20 cellular contexts compared by ENCODE assay signal in the genomic region with DNA sequence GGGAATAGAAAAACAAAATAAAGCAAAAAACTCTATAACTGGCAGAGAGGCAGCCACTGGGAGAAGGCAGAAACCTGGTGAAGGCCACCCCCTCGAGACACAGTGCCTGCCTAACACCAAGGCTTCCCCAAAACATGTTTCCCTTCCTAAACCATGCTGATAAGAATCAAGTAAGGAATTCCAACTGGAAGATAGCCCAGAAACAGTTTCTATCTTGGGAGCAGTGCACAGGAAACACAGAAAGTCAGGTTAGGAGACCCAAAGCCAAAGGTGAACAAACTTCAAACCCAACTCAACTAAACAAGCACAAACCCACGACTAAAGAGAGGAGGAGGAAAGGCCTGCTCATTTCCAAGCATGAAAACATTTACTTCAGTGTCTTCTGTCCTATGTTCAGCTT.
"Had no signal": no experiment of that assay in that cellular context is flagged by ENCODE, and none has a peak within 500 bp of the region (broad histone marks: within the 10 kb centered on the region; RNA-seq: fewer than 3 reads in every experiment).

No MANE protein-coding gene starts in this region.

- H3K27ac ChIP-seq: psoas muscle, right lobe of liver, transverse colon had no signal

- H3K36me3 ChIP-seq: right lobe of liver, transverse colon had no signal

- H3K4me3 Mint-ChIP-seq: activated CD8-positive, alpha-beta T cell treated with anti-CD3 and anti-CD28 coated beads for 36 hours; activated naive CD4-positive, alpha-beta T cell treated with anti-CD3 and anti-CD28 coated beads, Interleukin-2, amount 50 U/mL, for 24 hours; nephron progenitor cell; T-helper 17 cell; WTC11 had no signal

- DNase-seq: activated CD4-positive, alpha-beta T cell treated with anti-CD3 and anti-CD28 coated beads for 48 hours; activated CD8-positive, alpha-beta memory T cell treated with anti-CD3 and anti-CD28 coated beads, Interleukin-2, amount 50 U/mL, for 4 hours; activated CD8-positive, alpha-beta T cell treated with anti-CD3 and anti-CD28 coated beads for 36 hours; activated effector memory CD4-positive, alpha-beta T cell treated with anti-CD3 and anti-CD28 coated beads, Interleukin-2, amount 50 U/mL, for 16 hours; activated T-cell treated with anti-CD3 and anti-CD28 coated beads, Interleukin-2, amount 50 U/mL, for 48 hours; glutamatergic neuron; kidney glomerular epithelial cell; nephron progenitor cell; psoas muscle; right lobe of liver; stimulated activated CD4-positive, alpha-beta T cell treated with anti-CD3 and anti-CD28 coated beads, Interleukin-4, amount 100 ng/mL, for 4 hours; stimulated activated CD8-positive, alpha-beta memory T cell treated with anti-CD3 and anti-CD28 coated beads, Interleukin-4, amount 100 ng/mL, for 48 hours; stimulated activated naive CD4-positive, alpha-beta T cell treated with Interleukin-2 at 50 U/mL for 16 hours; substantia nigra; T-helper 17 cell; transverse colon had no signal

- H3K27me3 ChIP-seq: right lobe of liver, transverse colon had no signal

- H3K36me3 Mint-ChIP-seq: activated naive CD4-positive, alpha-beta T cell treated with anti-CD3 and anti-CD28 coated beads, Interleukin-2, amount 50 U/mL, for 24 hours; WTC11 had no signal

- H3K27me3 Mint-ChIP-seq: activated CD8-positive, alpha-beta T cell treated with anti-CD3 and anti-CD28 coated beads for 36 hours; activated naive CD4-positive, alpha-beta T cell treated with anti-CD3 and anti-CD28 coated beads, Interleukin-2, amount 50 U/mL, for 24 hours; T-helper 17 cell had no signal

- ATAC-seq: activated CD8-positive, alpha-beta T cell treated with anti-CD3 and anti-CD28 coated beads for 36 hours; esophagus mucosa; psoas muscle; right lobe of liver; T-helper 17 cell; WTC11 had no signal

- H3K27ac Mint-ChIP-seq: activated CD8-positive, alpha-beta T cell treated with anti-CD3 and anti-CD28 coated beads for 36 hours; activated naive CD4-positive, alpha-beta T cell treated with anti-CD3 and anti-CD28 coated beads, Interleukin-2, amount 50 U/mL, for 24 hours; nephron progenitor cell; T-helper 17 cell; WTC11 had no signal

- H3K9me3 ChIP-seq: psoas muscle, right lobe of liver, transverse colon had no signal

- H3K4me1 ChIP-seq: psoas muscle, right lobe of liver, transverse colon had no signal

- H3K9me3 Mint-ChIP-seq: activated CD8-positive, alpha-beta T cell treated with anti-CD3 and anti-CD28 coated beads for 36 hours; activated naive CD4-positive, alpha-beta T cell treated with anti-CD3 and anti-CD28 coated beads, Interleukin-2, amount 50 U/mL, for 24 hours; nephron progenitor cell; WTC11 had no signal

- H3K4me2 ChIP-seq: smooth muscle cell had no signal

- H3K4me1 Mint-ChIP-seq: activated naive CD4-positive, alpha-beta T cell treated with anti-CD3 and anti-CD28 coated beads, Interleukin-2, amount 50 U/mL, for 24 hours; nephron progenitor cell; T-helper 17 cell; WTC11 had no signal

- H3K4me3 ChIP-seq: psoas muscle, right lobe of liver, smooth muscle cell, transverse colon had no signal
